ENCODE assay signal across 9 cellular contexts in the genomic region with DNA sequence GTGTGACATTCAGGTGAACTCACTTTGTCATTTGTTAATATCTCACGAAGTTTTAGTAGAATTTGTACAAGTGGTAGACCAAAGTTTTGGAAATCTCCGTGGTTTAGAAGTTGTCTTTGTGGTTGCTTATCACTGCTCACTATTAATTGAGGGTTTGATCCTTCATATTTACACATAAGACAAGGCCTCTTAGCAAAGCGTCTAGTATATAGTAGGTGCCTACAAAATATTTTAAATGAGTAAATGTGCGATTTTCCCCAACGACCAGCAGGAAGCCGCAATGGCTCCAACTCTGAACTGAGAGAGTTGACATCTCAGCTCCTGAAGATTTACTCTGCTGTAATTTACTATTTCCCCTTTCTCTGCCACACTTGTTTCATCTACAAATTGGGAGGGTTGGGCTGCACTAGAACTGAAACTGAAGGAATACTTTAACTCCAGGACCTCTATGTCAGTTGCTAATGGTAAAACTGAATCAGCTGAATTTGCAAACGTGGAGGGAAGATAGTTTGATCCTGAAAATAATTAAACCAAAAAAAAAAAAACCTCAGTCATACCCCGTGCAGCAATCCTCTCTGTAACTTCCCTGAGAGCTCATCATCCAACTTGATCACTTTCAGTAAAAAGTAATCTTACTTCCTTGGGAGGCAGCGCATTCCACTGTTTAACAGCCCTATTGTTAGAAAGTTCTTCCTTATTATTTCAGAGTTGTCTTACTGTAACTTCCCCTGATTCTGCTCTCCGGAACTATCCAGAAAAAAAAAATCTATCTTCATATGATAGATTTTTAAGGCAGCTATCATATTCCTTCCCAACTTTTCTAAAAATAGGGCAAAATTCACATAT. TPM values are rescaled to one million over a fixed set of nuclear protein-coding genes. Genes with fewer than 3 reads are reported as not detected.
DNase-seq lines count a peak whose midpoint lies in the region; ATAC-seq, FAIRE-seq and TF ChIP-seq lines count a peak whose summit lies in the region.
"Had no signal": no experiment of that assay in that cellular context is flagged by ENCODE, and none has a peak within 500 bp of the region (broad histone marks: within the 10 kb centered on the region; RNA-seq: fewer than 3 reads in every experiment).

No MANE protein-coding gene starts in this region.

- no peaks in the 10 kb centered on the region for H3K9me3 Mint-ChIP-seq in chondrocyte (ENCODE audit: low read depth)

- DNase-seq in AML-193 (lab: John Stamatoyannopoulos, UW) = peak; percentile 18 to 39
- peak; percentile 15 to 28 for DNase-seq in Kasumi-1 (lab: John Stamatoyannopoulos, UW)
- DNase-seq in chondrocyte (ENCODE audit: low spot score) = no peak
- no peak for DNase-seq in cerebellum (ENCODE audit: low spot score)
- DNase-seq in GM19239 (ENCODE audit: insufficient read length, low spot score) = no peak
- DNase-seq in stimulated activated CD4-positive, alpha-beta T cell treated with anti-CD3 and anti-CD28 coated beads, Interleukin-4, amount 100 ng/mL, for 4 hours = no peak
- DNase-seq: activated CD4-positive, CD25-positive, alpha-beta regulatory T cell had no signal

- no peaks in the 10 kb centered on the region for H3K9me3 ChIP-seq in muscle layer of colon (ENCODE audit: low read length)

- no peaks in the 10 kb centered on the region for H3K27me3 Mint-ChIP-seq in chondrocyte (ENCODE audit: low read depth)

- H3K4me3 ChIP-seq in muscle layer of colon (ENCODE audit: low read depth in 1 of 2, low read length in 2 of 2) = peak overlapping the region; percentile 51 to 96

- peak overlapping the region; percentile 83 for H3K27ac ChIP-seq in muscle layer of colon (ENCODE audit: low read depth, low read length)

- H3K9ac ChIP-seq in muscle layer of colon (ENCODE audit: low read length) = no peak overlapping the region

- FAIRE-seq in GM19239 (lab: Jason Lieb, UNC) = no peak

- no peak for TF ChIP-seq CTCF in chondrocyte (IDR thresholded peaks at IDR 0.05)

- peaks cover 32% of the 10 kb centered on the region for H3K4me1 Mint-ChIP-seq in chondrocyte (ENCODE audit: low read depth)

- H3K27ac Mint-ChIP-seq in chondrocyte (ENCODE audit: unreplicated experiment) = peak overlapping the region; percentile 22

- ATAC-seq in esophagus mucosa = no peak

- H3K4me1 ChIP-seq in muscle layer of colon (ENCODE audit: insufficient read depth, low read length) = peaks cover 15% of the 10 kb centered on the region

- H3K36me3 Mint-ChIP-seq in chondrocyte (ENCODE audit: low read depth) = no peaks in the 10 kb centered on the region

- H3K36me3 ChIP-seq in muscle layer of colon (ENCODE audit: insufficient read depth, low read length) = no peaks in the 10 kb centered on the region

- no peaks in the 10 kb centered on the region for H3K27me3 ChIP-seq in muscle layer of colon (ENCODE audit: control insufficient read depth in 1 of 2, insufficient read depth in 2 of 2, low read length in 2 of 2)

- peak overlapping the region; percentile 86 for H3K4me3 Mint-ChIP-seq in chondrocyte (ENCODE audit: unreplicated experiment)

RNA-seq across cellular contexts. Expression of gene SBF2, which starts 1.3 kb away (rescaled TPM):
- total RNA-seq in chondrocyte = 44.5 to 49.2 TPM (median 47.8 TPM) in 3 replicates
- 27.7 TPM for total RNA-seq in esophagus mucosa
- 129 TPM for total RNA-seq in cerebellum

RNA-seq across cellular contexts. Expression of gene ADM, which starts 9.6 kb away (rescaled TPM):
- total RNA-seq in chondrocyte = 33.0 to 53.8 TPM (median 49.2 TPM) in 3 replicates
- 15.5 TPM for total RNA-seq in esophagus mucosa
- 6.1 TPM for total RNA-seq in cerebellum

Comparison
In these comparisons a context has a peak if more than half of its experiments do, and no peak if none do; other contexts are left out.
1. DNase-seq: peak in AML-193 (2 of 2) and Kasumi-1 (2 of 2); none in chondrocyte (single experiment), cerebellum (single experiment), GM19239 (single experiment) and stimulated activated CD4-positive, alpha-beta T cell treated with anti-CD3 and anti-CD28 coated beads, Interleukin-4, amount 100 ng/mL, for 4 hours (0 of 2).